27 cellular contexts compared by ENCODE assay signal in genomic region chr5:65876496-65876895, GRCh38.
"Had no signal": no experiment of that assay in that cellular context is flagged by ENCODE, and none has a peak within 500 bp of the region (broad histone marks: within the 10 kb centered on the region; RNA-seq: fewer than 3 reads in every experiment).

No MANE protein-coding gene starts in this region.

- H3K27ac Mint-ChIP-seq: dendritic cell treated with granulocyte-macrophage colony-stimulating factor and Interleukin-4, amounts not matched to agents 40 ng/mL and 50 ng/mL, for 4 days; effector memory CD8-positive, alpha-beta T cell; endodermal cell; immature natural killer cell; mesothelial cell of epicardium; naive B cell; naive thymus-derived CD8-positive, alpha-beta T cell had no signal

- H3K4me3 Mint-ChIP-seq: dendritic cell treated with granulocyte-macrophage colony-stimulating factor and Interleukin-4, amounts not matched to agents 40 ng/mL and 50 ng/mL, for 4 days; effector memory CD8-positive, alpha-beta T cell; endodermal cell; immature natural killer cell; mesothelial cell of epicardium; naive B cell; naive thymus-derived CD8-positive, alpha-beta T cell had no signal

- DNase-seq: colonic mucosa; cortex of kidney; effector CD8-positive, alpha-beta T cell; effector memory CD8-positive, alpha-beta T cell; endodermal cell; esophagus squamous epithelium; foreskin fibroblast; foreskin melanocyte; gastrocnemius medialis; heart left ventricle; hypothalamus; immature natural killer cell; islet precursor cell; kidney; kidney glomerular epithelial cell; left cardiac atrium; left lung; left ventricle myocardium superior; lower lobe of right lung; mesenchymal stem cell; mucosa of descending colon; naive B cell; naive thymus-derived CD8-positive, alpha-beta T cell had no signal

- H3K4me1 Mint-ChIP-seq: endodermal cell, immature natural killer cell had no signal

- H3K36me3 ChIP-seq: colonic mucosa, esophagus squamous epithelium, gastrocnemius medialis, heart left ventricle, left lung, lower lobe of right lung had no signal

- H3K27me3 Mint-ChIP-seq: dendritic cell treated with granulocyte-macrophage colony-stimulating factor and Interleukin-4, amounts not matched to agents 40 ng/mL and 50 ng/mL, for 4 days; effector memory CD8-positive, alpha-beta T cell; naive thymus-derived CD8-positive, alpha-beta T cell had no signal

- H3K9me3 Mint-ChIP-seq: immature natural killer cell had no signal

- H3K27me3 ChIP-seq: esophagus squamous epithelium, gastrocnemius medialis, heart left ventricle, hepatocyte, left lung had no signal

- H3K4me2 ChIP-seq: hepatocyte had no signal

- H3K4me3 ChIP-seq: colonic mucosa, esophagus squamous epithelium, gastrocnemius medialis, heart left ventricle, hepatocyte, left lung, lower lobe of right lung, mucosa of descending colon had no signal

- H2AFZ ChIP-seq: hepatocyte had no signal

- H3K4me1 ChIP-seq: colonic mucosa, esophagus squamous epithelium, left lung, lower lobe of right lung had no signal

- H3K36me3 Mint-ChIP-seq: immature natural killer cell had no signal

- H3K79me2 ChIP-seq: hepatocyte had no signal

- H3K9me3 ChIP-seq: colonic mucosa, gastrocnemius medialis, left lung, lower lobe of right lung, mucosa of descending colon had no signal

- H3K27ac ChIP-seq: colonic mucosa, epithelial cell of prostate, esophagus squamous epithelium, gastrocnemius medialis, heart left ventricle, hepatocyte, left lung, lower lobe of right lung had no signal
